In genomic region chr5:30845194-30845593, GRCh38 we compare ENCODE assay signal across 2 cellular contexts.
TF ChIP-seq lines count a peak whose summit lies in the region.

No MANE protein-coding gene starts in this region.

TF ChIP-seq in GM23338, 12 proteins besides CTCF, POLR2A, EP300 and RAD21 (continued from another document):
- no peak for TF ChIP-seq REST (IDR thresholded peaks at IDR 0.05; ENCODE audit: unreplicated experiment)
- no peak for TF ChIP-seq ZNF462 (CRISPR knock-in tag; IDR thresholded peaks at IDR 0.05)
- TF ChIP-seq JUNB (IDR thresholded peaks at IDR 0.05; ENCODE audit: unreplicated experiment): no peak
- TF ChIP-seq POLR2AphosphoS5 (IDR thresholded peaks at IDR 0.05; ENCODE audit: low read depth): no peak
- no peak for TF ChIP-seq CREB1 (CRISPR knock-in tag; IDR thresholded peaks at IDR 0.05; ENCODE audit: low read depth)
- TF ChIP-seq EZH2phosphoT487 (IDR thresholded peaks at IDR 0.05; ENCODE audit: unreplicated experiment): no peak
- no peak for TF ChIP-seq ZNF114 (CRISPR knock-in tag; IDR thresholded peaks at IDR 0.05)
- TF ChIP-seq ZNF331 (CRISPR knock-in tag; IDR thresholded peaks at IDR 0.05; ENCODE audit: low read depth): no peak
- TF ChIP-seq EZH2 (IDR thresholded peaks at IDR 0.05; ENCODE audit: low read depth, unreplicated experiment): no peak
- no peak for TF ChIP-seq ETS1 (IDR thresholded peaks at IDR 0.05)
- no peak for TF ChIP-seq STAT1 (IDR thresholded peaks at IDR 0.05; ENCODE audit: unreplicated experiment)

TF ChIP-seq in IMR-90, 13 proteins besides CTCF, POLR2A, EP300 and RAD21:
- TF ChIP-seq USF2 (IDR thresholded peaks at IDR 0.05; ENCODE audit: low read depth, low read length): no peak
- TF ChIP-seq MXI1 (IDR thresholded peaks at IDR 0.05; ENCODE audit: borderline replicate concordance, low read depth, low read length): no peak
- no peak for TF ChIP-seq BHLHE40 (IDR thresholded peaks at IDR 0.05; ENCODE audit: low read depth, low read length)
- TF ChIP-seq ELK1 (IDR thresholded peaks at IDR 0.05; ENCODE audit: borderline replicate concordance, low read depth, low read length): no peak
- TF ChIP-seq FOS (IDR thresholded peaks at IDR 0.05; ENCODE audit: low read depth, low read length): no peak
- TF ChIP-seq SMC3 (IDR thresholded peaks at IDR 0.05; ENCODE audit: low read depth, low read length): no peak
- no peak for TF ChIP-seq MAFK (IDR thresholded peaks at IDR 0.05; ENCODE audit: low read depth, low read length)
- no peak for TF ChIP-seq MAZ (IDR thresholded peaks at IDR 0.05; ENCODE audit: borderline replicate concordance, low read depth, low read length)
- no peak for TF ChIP-seq NFE2L2 (IDR thresholded peaks at IDR 0.05; ENCODE audit: low read depth, low read length)
- TF ChIP-seq RFX5 (IDR thresholded peaks at IDR 0.05; ENCODE audit: low read depth, low read length): no peak
- TF ChIP-seq CEBPB (IDR thresholded peaks at IDR 0.05; ENCODE audit: low read depth, low read length): no peak
- no peak for TF ChIP-seq CHD1 (IDR thresholded peaks at IDR 0.05; ENCODE audit: low read depth, low read length)
- no peak for TF ChIP-seq RCOR1 (IDR thresholded peaks at IDR 0.05; ENCODE audit: insufficient replicate concordance, low read length)
